ENCODE assay signal across 2 cellular contexts in genomic region chr7:82471351-82472020, GRCh38.
TF ChIP-seq lines count a peak whose summit lies in the region.

No MANE protein-coding gene starts in this region.

TF ChIP-seq in WTC11, 78 proteins besides CTCF, POLR2A, EP300 and RAD21:
- TF ChIP-seq STAT6 (CRISPR knock-in tag; conservative IDR thresholded peaks at IDR 0.05; ENCODE audit: low read depth) (no peak), ZNF317 (CRISPR knock-in tag; IDR thresholded peaks at IDR 0.05; ENCODE audit: borderline replicate concordance, low read depth) (no peak), ZNF425 (CRISPR knock-in tag; conservative IDR thresholded peaks at IDR 0.05) (no peak), FOXK1 (CRISPR knock-in tag; IDR thresholded peaks at IDR 0.05) (no peak), GRHL2 (CRISPR knock-in tag; IDR thresholded peaks at IDR 0.05; ENCODE audit: insufficient replicate concordance, severe bottlenecking) (no peak), MLX (CRISPR knock-in tag; IDR thresholded peaks at IDR 0.05) (no peak)

TF ChIP-seq in neural cell, 6 proteins besides CTCF, POLR2A, EP300 and RAD21 (continued from another document):
- TF ChIP-seq TAF1 (IDR thresholded peaks at IDR 0.05; ENCODE audit: low read depth) (no peak), MXI1 (conservative IDR thresholded peaks at IDR 0.05; ENCODE audit: poor library complexity, severe bottlenecking) (no peak), EZH2 (IDR thresholded peaks at IDR 0.05; ENCODE audit: borderline replicate concordance, insufficient read depth, low read length, poor library complexity, severe bottlenecking) (no peak)
